8 cellular contexts compared by ENCODE assay signal in the genomic region with DNA sequence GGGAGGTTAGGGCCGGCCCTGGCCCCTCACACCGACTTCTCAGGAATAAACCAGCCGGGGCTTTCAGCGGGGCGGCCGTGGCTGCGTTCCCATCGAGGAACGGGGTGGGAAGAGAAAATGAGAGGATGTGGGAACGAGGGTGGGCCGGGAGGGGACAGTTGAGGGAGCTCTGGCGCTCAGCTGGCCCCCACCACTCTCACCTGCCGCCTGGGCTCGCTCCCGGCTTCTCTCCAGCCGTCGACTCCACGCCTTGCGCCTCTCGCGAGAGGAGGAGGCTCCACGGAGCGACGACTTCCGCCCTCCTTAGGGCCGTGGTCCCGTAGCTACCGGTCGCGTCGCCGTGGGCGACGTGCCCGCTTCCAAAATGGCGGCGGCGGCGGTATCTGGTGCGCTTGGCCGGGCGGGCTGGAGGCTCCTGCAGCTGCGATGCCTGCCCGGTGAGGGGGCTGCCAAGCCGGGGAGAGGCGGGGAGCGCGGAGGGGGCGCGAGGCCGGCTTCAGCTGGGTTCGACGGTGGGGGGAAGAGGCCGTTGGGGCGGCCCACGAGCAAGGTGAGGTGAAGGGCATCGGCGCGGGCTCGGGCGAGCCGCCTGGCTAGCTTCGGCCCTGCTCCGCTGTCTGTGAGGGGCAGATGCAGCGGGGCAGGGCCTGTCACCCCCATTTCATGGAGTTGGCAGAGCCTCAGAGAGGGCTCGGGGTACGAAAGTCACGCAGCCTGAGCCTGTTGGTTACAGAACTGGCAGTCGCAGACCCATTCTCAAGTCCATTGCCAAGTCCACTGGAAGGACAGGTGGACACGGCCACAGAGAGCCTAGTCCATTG.
A peak's percentile ranks its signal among the peaks of the same experiment; 100 is the strongest.
DNase-seq lines count a peak whose midpoint lies in the region; ATAC-seq lines count a peak whose summit lies in the region.

A gene (minus strand): TSS at position 244 of the 821 bp plus-strand sequence. CDS start 6,457 bp downstream, outside the sequence.
A gene with protein sequence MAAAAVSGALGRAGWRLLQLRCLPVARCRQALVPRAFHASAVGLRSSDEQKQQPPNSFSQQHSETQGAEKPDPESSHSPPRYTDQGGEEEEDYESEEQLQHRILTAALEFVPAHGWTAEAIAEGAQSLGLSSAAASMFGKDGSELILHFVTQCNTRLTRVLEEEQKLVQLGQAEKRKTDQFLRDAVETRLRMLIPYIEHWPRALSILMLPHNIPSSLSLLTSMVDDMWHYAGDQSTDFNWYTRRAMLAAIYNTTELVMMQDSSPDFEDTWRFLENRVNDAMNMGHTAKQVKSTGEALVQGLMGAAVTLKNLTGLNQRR (plus strand): TSS at position 338 of the 821 bp plus-strand sequence. CDS start 27 bp downstream, at position 365.

- peak; percentile 81 for ATAC-seq in GM19468 (IDR thresholded peaks at IDR 0.05; ENCODE audit: extremely low read depth, unreplicated experiment)

- DNase-seq in CMK (ENCODE audit: low read depth) (peak; percentile 86), HS-5 (ENCODE audit: low read depth) (peak; percentile 53), medulla oblongata (ENCODE audit: extremely low spot score) (peak; percentile 96)
- DNase-seq in NK-92 treated with Interleukin-12 subunit alpha and Interleukin-12 subunit beta, amount 100 ng/mL, for 24 hours (lab: John Stamatoyannopoulos, UW), result peak; percentile 78
- DNase-seq in activated CD8-positive, alpha-beta memory T cell treated with anti-CD3 and anti-CD28 coated beads for 24 hours, result peak; percentile 94
- DNase-seq in effector CD8-positive, alpha-beta T cell (lab: John Stamatoyannopoulos, UW), result peak; percentile 88
- DNase-seq in stimulated activated CD4-positive, alpha-beta T cell treated with anti-CD3 and anti-CD28 coated beads, TNF-alpha, amount 100 ng/mL, for 48 hours (ENCODE audit: low read depth in 3 of 3), result peak; percentile 86 to 90 (median 89)

Comparison
In these comparisons a context has a peak if more than half of its experiments do, and no peak if none do; other contexts are left out.
1. Peak in every context shown above with its lines: DNase-seq and ATAC-seq.